9 cellular contexts compared by ENCODE assay signal in genomic region chr7:99459087-99459486, GRCh38. TPM values are rescaled to one million over a fixed set of nuclear protein-coding genes. Genes with fewer than 3 reads are reported as not detected.
DNase-seq lines count a peak whose midpoint lies in the region; ATAC-seq, FAIRE-seq and TF ChIP-seq lines count a peak whose summit lies in the region.
"Had no signal": no experiment of that assay in that cellular context is flagged by ENCODE, and none has a peak within 500 bp of the region (broad histone marks: within the 10 kb centered on the region; RNA-seq: fewer than 3 reads in every experiment).

No MANE protein-coding gene starts in this region.

- no peak overlapping the region for H3K4me3 ChIP-seq in DOHH2 (ENCODE audit: low read length)
- H3K4me3 ChIP-seq in kidney (ENCODE audit: low read length in 2 of 2) = no peak overlapping the region

- H3K36me3 ChIP-seq in DOHH2 (ENCODE audit: control insufficient read depth, low read length) = peaks cover 94% of the 10 kb centered on the region
- H3K36me3 ChIP-seq in kidney (ENCODE audit: control insufficient read depth in 1 of 2, insufficient read depth in 2 of 2, low read length in 2 of 2) = peaks cover 22 to 29% of the 10 kb centered on the region in 2 donors

- no peaks in the 10 kb centered on the region for H3K27me3 Mint-ChIP-seq in activated CD8-positive, alpha-beta T cell treated with anti-CD3 and anti-CD28 coated beads for 36 hours
- H3K27me3 Mint-ChIP-seq: naive B cell had no signal

- no peak overlapping the region for H3K9ac ChIP-seq in kidney (ENCODE audit: low read length in 2 of 2)

- no peak for FAIRE-seq in kidney (lab: Jason Lieb, UNC)

- intact Hi-C loops in activated CD8-positive, alpha-beta T cell treated with anti-CD3 and anti-CD28 coated beads for 36 hours (cut with micrococcal nuclease) = no loop called here
- intact Hi-C loops in kidney (cut with DNase I) = no loop called here

- H3K9me3 Mint-ChIP-seq in activated CD8-positive, alpha-beta T cell treated with anti-CD3 and anti-CD28 coated beads for 36 hours = no peaks in the 10 kb centered on the region
- H3K9me3 Mint-ChIP-seq: naive B cell had no signal

- TF ChIP-seq CTCF in DOHH2 (IDR thresholded peaks at IDR 0.05; ENCODE audit: low read depth, low read length, poor library complexity, severe bottlenecking) (peak; percentile 84), kidney (IDR thresholded peaks at IDR 0.05; ENCODE audit: borderline replicate concordance, extremely low read depth, insufficient read depth) (no peak)
- peak; percentile 48 for TF ChIP-seq CTCF in activated CD8-positive, alpha-beta T cell treated with anti-CD3 and anti-CD28 coated beads for 36 hours (IDR thresholded peaks at IDR 0.05)

- H4K20me1 ChIP-seq in DOHH2 (ENCODE audit: control insufficient read depth, insufficient read depth, low read depth, low read length) = peaks cover 13% of the 10 kb centered on the region

- peak; percentile 81 for ATAC-seq in activated CD8-positive, alpha-beta T cell treated with anti-CD3 and anti-CD28 coated beads for 36 hours
- ATAC-seq in left lobe of liver = peak; percentile 34
- ATAC-seq in GM21737 (IDR thresholded peaks at IDR 0.05; ENCODE audit: unreplicated experiment) = no peak
- no peak for ATAC-seq in HG03571 (IDR thresholded peaks at IDR 0.05; ENCODE audit: unreplicated experiment)

- H3K79me2 ChIP-seq in DOHH2 (ENCODE audit: control insufficient read depth, low read length) = peaks cover 80% of the 10 kb centered on the region

- H3K9me3 ChIP-seq in DOHH2 (ENCODE audit: control insufficient read depth, insufficient read depth, low read length) (no peaks in the 10 kb centered on the region), kidney (ENCODE audit: control insufficient read depth in 1 of 2, low read length in 2 of 2) (no peaks in the 10 kb centered on the region)

- in situ Hi-C loops in KBM-7 (cut with MboI; ENCODE audit: low pct_unique_long_range_greater_than_20kb, low sequenced_read_pairs) = no loop called here

- H3K27ac Mint-ChIP-seq in activated CD8-positive, alpha-beta T cell treated with anti-CD3 and anti-CD28 coated beads for 36 hours = peak overlapping the region; percentile 12

- no peak overlapping the region for H3K4me3 Mint-ChIP-seq in activated CD8-positive, alpha-beta T cell treated with anti-CD3 and anti-CD28 coated beads for 36 hours

- no peaks in the 10 kb centered on the region for H3K27me3 ChIP-seq in DOHH2 (ENCODE audit: control insufficient read depth, low read length)

- H3K9me2 ChIP-seq in DOHH2 (replicated peaks; ENCODE audit: control insufficient read depth, low read length) = no peaks in the 10 kb centered on the region

- H3K4me1 Mint-ChIP-seq in activated CD8-positive, alpha-beta T cell treated with anti-CD3 and anti-CD28 coated beads for 36 hours (ENCODE audit: low read depth) = peaks cover 23% of the 10 kb centered on the region

- DNase-seq in KBM-7 (peak; percentile 35), left lobe of liver (ENCODE audit: low spot score) (no peak), kidney (no peak)
- DNase-seq in activated CD8-positive, alpha-beta T cell treated with anti-CD3 and anti-CD28 coated beads for 36 hours = peak; percentile 62
- no peak for DNase-seq in activated effector memory CD4-positive, alpha-beta T cell treated with anti-CD3 and anti-CD28 coated beads, Interleukin-2, amount 50 U/mL, for 16 hours
- DNase-seq: naive B cell had no signal

- CTCF ChIA-PET in activated CD8-positive, alpha-beta T cell treated with anti-CD3 and anti-CD28 coated beads for 36 hours (lab: Charles Lee) = interaction anchor here (1.0 to 2.3 kb wide), 2 partner anchors 16 to 45 kb away, joined by 3 to 7 read pairs; partner anchors contain the start of gene ZKSCAN5

- no peak overlapping the region for H3K27ac ChIP-seq in DOHH2 (ENCODE audit: low read depth, low read length)
- no peak overlapping the region for H3K27ac ChIP-seq in kidney (ENCODE audit: low read depth in 2 of 2, low read length in 2 of 2)

- H3K4me2 ChIP-seq in DOHH2 (ENCODE audit: low read length) = no peak overlapping the region

- H3K36me3 Mint-ChIP-seq in activated CD8-positive, alpha-beta T cell treated with anti-CD3 and anti-CD28 coated beads for 36 hours (ENCODE audit: low read depth) = peaks cover 42% of the 10 kb centered on the region

- POLR2A ChIA-PET in activated CD8-positive, alpha-beta T cell treated with anti-CD3 and anti-CD28 coated beads for 36 hours (lab: Charles Lee) = interaction anchor here (0.8 kb wide), 1 partner anchor 9 kb away, joined by 3 read pairs; no protein-coding TSS in a partner anchor

- H3K4me1 ChIP-seq in DOHH2 (ENCODE audit: control insufficient read depth, low read length) = peaks cover 21% of the 10 kb centered on the region
- H3K4me1 ChIP-seq in kidney (ENCODE audit: control insufficient read depth in 1 of 2, insufficient read depth in 1 of 2, low read depth in 1 of 2, low read length in 2 of 2) = peaks cover 0 to 2% of the 10 kb centered on the region in 2 donors

- H3F3A ChIP-seq in DOHH2 (ENCODE audit: control insufficient read depth, insufficient read depth) = peaks cover 16% of the 10 kb centered on the region

RNA-seq across cellular contexts. Expression of gene ATP5MF, which starts 6.9 kb away (rescaled TPM):
- 100 to 1,000 TPM; 416 to 417 TPM for total RNA-seq in activated CD8-positive, alpha-beta T cell treated with anti-CD3 and anti-CD28 coated beads for 36 hours
- total RNA-seq in left lobe of liver = 130 TPM
- total RNA-seq in kidney = 225 TPM
- 1,292 TPM for polyA plus RNA-seq in kidney (ENCODE audit: insufficient read depth, low read depth, low replicate concordance)

RNA-seq across cellular contexts. Expression of gene ZNF789, which starts 13.6 kb away (rescaled TPM):
- total RNA-seq in activated CD8-positive, alpha-beta T cell treated with anti-CD3 and anti-CD28 coated beads for 36 hours = 10 to 100 TPM; 18.8 to 19.1 TPM
- 5.2 TPM for total RNA-seq in left lobe of liver
- 14.8 TPM for total RNA-seq in kidney
- 10.6 TPM for polyA plus RNA-seq in kidney (ENCODE audit: insufficient read depth, low read depth, low replicate concordance)

RNA-seq across cellular contexts. Expression of gene CPSF4, which starts 20.3 kb away (rescaled TPM):
- 10 to 100 TPM; 62.3 to 64.6 TPM for total RNA-seq in activated CD8-positive, alpha-beta T cell treated with anti-CD3 and anti-CD28 coated beads for 36 hours
- total RNA-seq in left lobe of liver (14.4 TPM), kidney (28.9 TPM)
- polyA plus RNA-seq in kidney (ENCODE audit: insufficient read depth, low read depth, low replicate concordance) = 24.2 TPM

RNA-seq across cellular contexts. Expression of gene PTCD1, which starts 20.5 kb away (rescaled TPM):
- total RNA-seq in activated CD8-positive, alpha-beta T cell treated with anti-CD3 and anti-CD28 coated beads for 36 hours = 1 to 10 TPM; 7.2 to 8.2 TPM
- total RNA-seq in left lobe of liver (2.3 TPM), kidney (5.4 TPM)
- 2.9 TPM for polyA plus RNA-seq in kidney (ENCODE audit: insufficient read depth, low read depth, low replicate concordance)

RNA-seq across cellular contexts. Expression of gene ZNF394, which starts 41.0 kb away (rescaled TPM):
- 10 to 100 TPM; 25.9 to 28.0 TPM for total RNA-seq in activated CD8-positive, alpha-beta T cell treated with anti-CD3 and anti-CD28 coated beads for 36 hours
- total RNA-seq in left lobe of liver (8.6 TPM), kidney (33.6 TPM)
- 15.7 TPM for polyA plus RNA-seq in kidney (ENCODE audit: insufficient read depth, low read depth, low replicate concordance)

Comparison
In these comparisons a context has a peak if more than half of its experiments do, and no peak if none do; other contexts are left out.
1. DNase-seq: peak in KBM-7 (single experiment) and activated CD8-positive, alpha-beta T cell treated with anti-CD3 and anti-CD28 coated beads for 36 hours (single experiment); none in left lobe of liver (single experiment), kidney (single experiment) and activated effector memory CD4-positive, alpha-beta T cell treated with anti-CD3 and anti-CD28 coated beads, Interleukin-2, amount 50 U/mL, for 16 hours (single experiment).
2. ATAC-seq: peak in activated CD8-positive, alpha-beta T cell treated with anti-CD3 and anti-CD28 coated beads for 36 hours (single experiment) and left lobe of liver (single experiment); none in GM21737 (single experiment) and HG03571 (single experiment).